In the genomic region with DNA sequence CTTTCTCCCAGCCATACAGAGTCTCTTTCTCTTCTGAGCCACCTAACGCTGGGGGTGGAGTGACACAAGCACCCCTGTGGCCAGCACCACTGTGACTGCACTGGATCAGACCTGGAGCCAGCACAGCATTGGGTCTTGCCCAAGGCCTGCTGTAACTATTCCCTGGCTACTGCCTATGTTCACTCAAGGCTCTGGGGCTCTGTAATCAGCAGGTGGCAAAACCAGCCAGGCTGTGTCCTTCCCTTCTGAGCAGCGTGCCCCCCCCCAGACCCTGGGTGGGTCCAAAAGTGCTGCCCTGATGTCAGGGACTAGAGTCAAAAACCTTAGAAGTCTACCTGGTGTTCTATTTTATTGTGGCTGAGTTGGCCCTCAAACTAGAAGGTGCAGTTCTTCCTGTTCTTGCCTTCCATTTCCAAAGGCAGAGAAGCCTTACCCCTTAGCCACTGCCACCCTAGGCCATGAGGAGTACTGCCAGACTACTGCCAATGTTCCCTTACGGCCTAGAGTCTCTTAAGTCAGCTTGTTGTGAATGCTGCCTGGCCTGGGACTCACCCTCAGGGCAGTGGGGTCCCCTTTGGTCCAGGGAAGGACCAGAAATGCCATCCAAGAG, we compare ENCODE assay signal across 20 cellular contexts. TPM values are rescaled to one million over a fixed set of nuclear protein-coding genes. Genes with fewer than 3 reads are reported as not detected.
DNase-seq lines count a peak whose midpoint lies in the region; ATAC-seq and TF ChIP-seq lines count a peak whose summit lies in the region.
"Had no signal": no experiment of that assay in that cellular context is flagged by ENCODE, and none has a peak within 500 bp of the region (broad histone marks: within the 10 kb centered on the region; RNA-seq: fewer than 3 reads in every experiment).

No MANE protein-coding gene starts in this region.

- WGBS in gastroesophageal sphincter (ENCODE audit: low coverage in 1 of 2), 2 donors: 60 to 86% methylated on average over 1 of the region's 3 CpGs

- no peak for TF ChIP-seq EP300 in gastroesophageal sphincter (IDR thresholded peaks at IDR 0.05)

- no peak for ATAC-seq in HG02870 (IDR thresholded peaks at IDR 0.05; ENCODE audit: unreplicated experiment)
- ATAC-seq in gastroesophageal sphincter: no peak
- ATAC-seq: GM12878 had no signal

- peak overlapping the region; percentile 20 for H3K4me2 ChIP-seq in Loucy (ENCODE audit: low read depth, low read length, poor library complexity, severe bottlenecking)
- H3K4me2 ChIP-seq: PC-9 had no signal

- TF ChIP-seq CTCF in Loucy (conservative IDR thresholded peaks at IDR 0.05; ENCODE audit: low read length) (peak; percentile 35), nephron progenitor cell (IDR thresholded peaks at IDR 0.05) (no peak), gastroesophageal sphincter (IDR thresholded peaks at IDR 0.05) (no peak)

- peaks cover 62% of the 10 kb centered on the region for H3K36me3 Mint-ChIP-seq in nephron progenitor cell (ENCODE audit: low read depth)

- H3K27me3 ChIP-seq in Loucy (ENCODE audit: insufficient read depth, low read length, poor library complexity, severe bottlenecking): no peaks in the 10 kb centered on the region
- no peaks in the 10 kb centered on the region for H3K27me3 ChIP-seq in gastroesophageal sphincter

- H3K9me3 ChIP-seq in Loucy (ENCODE audit: insufficient read depth, low read depth, low read length): no peaks in the 10 kb centered on the region
- H3K9me3 ChIP-seq in gastroesophageal sphincter: peaks cover 0 to 23% (median 0%) of the 10 kb centered on the region in 3 donors

- peak overlapping the region; percentile 52 for H3K27ac Mint-ChIP-seq in nephron progenitor cell

- no peaks in the 10 kb centered on the region for H3K9me2 ChIP-seq in Loucy (replicated peaks; ENCODE audit: low read depth, low read length)

- H2AFZ ChIP-seq in Loucy (ENCODE audit: low read length): no peak overlapping the region
- H2AFZ ChIP-seq: PC-9 had no signal

- no peak for TF ChIP-seq POLR2A in gastroesophageal sphincter (IDR thresholded peaks at IDR 0.05)

- peaks cover 5% of the 10 kb centered on the region for H3F3A ChIP-seq in Loucy (ENCODE audit: low read depth)

- H3K9me3 Mint-ChIP-seq in nephron progenitor cell: peaks cover 50% of the 10 kb centered on the region

- H3K79me2 ChIP-seq in Loucy (ENCODE audit: insufficient read depth, low read length): peaks cover 100% of the 10 kb centered on the region

- peaks cover 2% of the 10 kb centered on the region for H3K27me3 Mint-ChIP-seq in nephron progenitor cell (ENCODE audit: low read depth, poor library complexity)

- H3K36me3 ChIP-seq in Loucy (ENCODE audit: insufficient read depth, low read length) (peaks cover 24% of the 10 kb centered on the region; the same call in 1 of the 2 replicates), gastroesophageal sphincter (no peaks in the 10 kb centered on the region)
- H3K36me3 ChIP-seq: HAP-1 had no signal

- H4K20me1 ChIP-seq in Loucy (ENCODE audit: insufficient read depth, low read length, poor library complexity, severe bottlenecking): peaks cover 95% of the 10 kb centered on the region

- no peak overlapping the region for H3K27ac ChIP-seq in gastroesophageal sphincter
- H3K27ac ChIP-seq: 22Rv1, PC-9 had no signal

- no peak overlapping the region for H3K4me3 ChIP-seq in Loucy (ENCODE audit: low read length, poor library complexity, severe bottlenecking)
- H3K4me3 ChIP-seq in gastroesophageal sphincter: no peak overlapping the region
- H3K4me3 ChIP-seq: GM12878, HAP-1, PC-9 had no signal

- H3K4me3 Mint-ChIP-seq in nephron progenitor cell: no peak overlapping the region

- peak overlapping the region; percentile 31 for H3K9ac ChIP-seq in Loucy (ENCODE audit: low read depth, low read length, poor library complexity, severe bottlenecking)

- peaks cover 61% of the 10 kb centered on the region for H3K4me1 ChIP-seq in Loucy (ENCODE audit: insufficient read depth, low read length, poor library complexity, severe bottlenecking)
- peaks cover 0 to 11% (median 8%) of the 10 kb centered on the region in 3 donors for H3K4me1 ChIP-seq in gastroesophageal sphincter

- peak; percentile 18 for DNase-seq in DMS53 (lab: John Stamatoyannopoulos, UW)
- no peak for DNase-seq in DMS53 treated with DMSO at 0.1 percent for 48 hours (lab: John Stamatoyannopoulos, UW; ENCODE audit: unreplicated experiment)
- no peak for DNase-seq in nephron progenitor cell
- no peak for DNase-seq in COLO829 (ENCODE audit: low spot score)
- no peak for DNase-seq in NCI-H1048 (lab: John Stamatoyannopoulos, UW)
- DNase-seq: C1 segment of cervical spinal cord, DMS79 treated with DMSO at 0.1 percent for 48 hours, NCI-H1092 treated with DMSO at 0.1 percent for 48 hours, NCI-H1436 treated with DMSO at 0.1 percent for 48 hours, NCI-H1930, PC-9, RPMI8226, SHP77, SW 1271 had no signal

- H3K4me1 Mint-ChIP-seq in nephron progenitor cell: peaks cover 12% of the 10 kb centered on the region

RNA-seq across cellular contexts. Expression of a gene that starts 49.9 kb away (rescaled TPM):
- total RNA-seq in gastroesophageal sphincter: 10 to 100 TPM; 10.5 to 30.0 (median 12.3) TPM
